Comparison of ENCODE assay signal across 8 cellular contexts in genomic region chr15:70098461-70099166, GRCh38. TPM values are rescaled to one million over a fixed set of nuclear protein-coding genes. Genes with fewer than 3 reads are reported as not detected.
DNase-seq lines count a peak whose midpoint lies in the region; ATAC-seq and TF ChIP-seq lines count a peak whose summit lies in the region.

No MANE protein-coding gene starts in this region.

- no peaks in the 10 kb centered on the region for H3K9me3 ChIP-seq in HAP-1

- CTCF ChIA-PET in AG04449 (lab: Yijun Ruan, JAX): interaction anchor here (0.7 to 2.1 kb wide), 7 partner anchors 263 to 628 kb away, joined by 3 to 10 read pairs (median 3); no protein-coding TSS in a partner anchor

- intact Hi-C loops in left colon (cut with DNase I, micrococcal nuclease): no loop called here

- TF ChIP-seq CTCF in AG04449 (IDR thresholded peaks at IDR 0.05; ENCODE audit: insufficient read depth, low read length, missing control alignments) (no peak), cardiac fibroblast (IDR thresholded peaks at IDR 0.05; ENCODE audit: low read depth, low read length) (no peak)

- no peaks in the 10 kb centered on the region for H3K27me3 ChIP-seq in HAP-1 (ENCODE audit: low read depth)

- DNase-seq in AG04449 (ENCODE audit: low read depth, low spot score) (no peak), HAP-1 (ENCODE audit: low spot score in 2 of 2) (peak; percentile 80 to 86), SW480 (ENCODE audit: low spot score) (peak; percentile 78), cardiac fibroblast (ENCODE audit: low read depth in 2 of 2) (peak; percentile 25 to 42), left colon (peak; percentile 53 to 72), OCI-M2 (lab: John Stamatoyannopoulos, UW; ENCODE audit: unreplicated experiment) (no peak), GOT3 (lab: John Stamatoyannopoulos, UW) (no peak)
- peak; percentile 11 for DNase-seq in stimulated activated CD4-positive, alpha-beta T cell treated with anti-CD3 and anti-CD28 coated beads, Interleukin-2, amount 100 ng/mL, for 4 hours (ENCODE audit: low read depth)

- peaks cover 34% of the 10 kb centered on the region for H3K4me1 ChIP-seq in HAP-1

- ATAC-seq in left colon: peak; percentile 8

- peak overlapping the region; percentile 56 for H3K4me3 ChIP-seq in AG04449 (ENCODE audit: low read depth, low read length)
- H3K4me3 ChIP-seq in HAP-1: peak overlapping the region; percentile 85
- H3K4me3 ChIP-seq in cardiac fibroblast (replicated peaks in 1 of 2; ENCODE audit: low read depth in 2 of 2, low read length in 2 of 2): peak overlapping the region; percentile 48 to 49

- in situ Hi-C loops in HAP-1 (cut with MboI; ENCODE audit: low sequenced_read_pairs): no loop called here

- peaks cover 20% of the 10 kb centered on the region for H3K36me3 ChIP-seq in HAP-1 (replicated peaks)

- POLR2A ChIA-PET in AG04449 (lab: Yijun Ruan, JAX): interaction anchor here (0.9 to 2.2 kb wide), 7 partner anchors 10 to 636 kb away, joined by 3 to 9 read pairs (median 3); no protein-coding TSS in a partner anchor

RNA-seq across cellular contexts. Expression of gene TLE3, which starts 0.9 kb away (rescaled TPM):
- total RNA-seq in left colon: 10 to 100 TPM; 51.2 to 79.7 TPM

Comparison
In these comparisons a context has a peak if more than half of its experiments do, and no peak if none do; other contexts are left out.
1. DNase-seq: peak in HAP-1 (2 of 2), SW480 (single experiment), cardiac fibroblast (2 of 2), left colon (2 of 2) and stimulated activated CD4-positive, alpha-beta T cell treated with anti-CD3 and anti-CD28 coated beads, Interleukin-2, amount 100 ng/mL, for 4 hours (single experiment); none in AG04449 (single experiment), OCI-M2 (single experiment) and GOT3 (single experiment).
2. Peak in every context shown above with its lines, with median percentiles within 50 percentile points of each other: H3K4me3 ChIP-seq.